Comparison of ENCODE assay signal across 10 cellular contexts in genomic region chr17:72118588-72119279, GRCh38. TPM values are rescaled to one million over a fixed set of nuclear protein-coding genes. Genes with fewer than 3 reads are reported as not detected.
DNase-seq lines count a peak whose midpoint lies in the region; ATAC-seq and TF ChIP-seq lines count a peak whose summit lies in the region.
"Had no signal": no experiment of that assay in that cellular context is flagged by ENCODE, and none has a peak within 500 bp of the region (broad histone marks: within the 10 kb centered on the region; RNA-seq: fewer than 3 reads in every experiment).

No MANE protein-coding gene starts in this region.

- 0 out of 2 replicates have a peak, but pooled peaks cover 4% of the 10 kb centered on the region for H3F3A ChIP-seq in GM23248 (ENCODE audit: insufficient read depth)

- H3K4me2 ChIP-seq in GM23248 (ENCODE audit: unreplicated experiment) (peak overlapping the region; percentile 95), skeletal muscle satellite cell (ENCODE audit: low read length) (peak overlapping the region; percentile 91)

- intact Hi-C loops in CD4-positive, alpha-beta memory T cell (cut with micrococcal nuclease): loop anchor here (5.0 to 10.0 kb wide), 5 partner anchors 111 to 1481 kb away; no protein-coding TSS in a partner anchor

- no peak for ATAC-seq in HG03175 (IDR thresholded peaks at IDR 0.05; ENCODE audit: unreplicated experiment)
- ATAC-seq: stimulated activated effector memory CD8-positive, alpha-beta T cell treated with anti-CD3 and anti-CD28 coated beads, Interleukin-12 subunit alpha, Interleukin-12 subunit beta, amount 100 ng/mL, for 72 hours had no signal

- POLR2A ChIA-PET in CD4-positive, alpha-beta memory T cell (lab: Charles Lee; ENCODE audit: partially characterized antibody): no interaction called here

- no peaks in the 10 kb centered on the region for H3K36me3 Mint-ChIP-seq in CD4-positive, alpha-beta memory T cell
- H3K36me3 Mint-ChIP-seq in brain: peaks cover 14% of the 10 kb centered on the region

- H3K9me3 ChIP-seq in CD4-positive, alpha-beta memory T cell (ENCODE audit: control insufficient read depth in 1 of 2, low read length in 2 of 2): no peaks in the 10 kb centered on the region
- H3K9me3 ChIP-seq in GM23248 (ENCODE audit: low read depth) (no peaks in the 10 kb centered on the region), iPS DF 6.9 (ENCODE audit: control insufficient read depth, insufficient read depth, low read length) (no peaks in the 10 kb centered on the region), skeletal muscle satellite cell (replicated peaks; ENCODE audit: low read length) (no peaks in the 10 kb centered on the region)

- in situ Hi-C loops in GM23248 (cut with MboI): loop anchor here (10.0 to 25.0 kb wide), 3 partner anchors 654 to 1356 kb away; no protein-coding TSS in a partner anchor

- CTCF ChIA-PET in CD4-positive, alpha-beta memory T cell (lab: Charles Lee; ENCODE audit: partially characterized antibody): no interaction called here

- H3K36me3 ChIP-seq in CD4-positive, alpha-beta memory T cell (ENCODE audit: insufficient read depth, low read length): no peaks in the 10 kb centered on the region
- no peaks in the 10 kb centered on the region for H3K36me3 ChIP-seq in GM23248 (ENCODE audit: low read depth)
- H3K36me3 ChIP-seq in iPS DF 6.9 (ENCODE audit: control insufficient read depth, insufficient read depth, low read length): no peaks in the 10 kb centered on the region
- H3K36me3 ChIP-seq in skeletal muscle satellite cell (ENCODE audit: insufficient read depth, low read length): peaks cover 5% of the 10 kb centered on the region

- no peak overlapping the region for H3K4me3 ChIP-seq in CD4-positive, alpha-beta memory T cell (ENCODE audit: low read length in 2 of 2)
- peak overlapping the region; percentile 71 for H3K4me3 ChIP-seq in GM23248
- H3K4me3 ChIP-seq in iPS DF 6.9 (ENCODE audit: low read length): peak overlapping the region; percentile 1; the same call in 1 of the 2 replicates
- H3K4me3 ChIP-seq in skeletal muscle satellite cell (ENCODE audit: low read length): peak overlapping the region; percentile 74

- H3K27me3 ChIP-seq in CD4-positive, alpha-beta memory T cell (ENCODE audit: insufficient read depth, low read length): peaks cover 24% of the 10 kb centered on the region
- H3K27me3 ChIP-seq in GM23248 (replicated peaks; ENCODE audit: insufficient read depth) (no peaks in the 10 kb centered on the region), iPS DF 6.9 (ENCODE audit: control insufficient read depth, insufficient read depth, low read length) (peaks cover 49% of the 10 kb centered on the region), skeletal muscle satellite cell (ENCODE audit: control insufficient read depth, insufficient read depth, low read length) (peaks cover 15% of the 10 kb centered on the region)

- peaks cover 24% of the 10 kb centered on the region for H3K79me2 ChIP-seq in GM23248 (ENCODE audit: insufficient read depth)

- WGBS in GM23248 (ENCODE audit: low coverage in 1 of 2, low lambda C conversion rate in 2 of 2, missing lambda C conversion rate in 2 of 2), 2 experiments: 18 to 19% methylated on average over 18 of the region's 18 CpGs
- WGBS in iPS DF 6.9 (ENCODE audit: insufficient coverage, insufficient read length): no CpG with 5 or more reads among the region's 18 CpGs

- peaks cover 0 to 8% (median 2%) of the 10 kb centered on the region in 8 donors for H3K9me3 Mint-ChIP-seq in CD4-positive, alpha-beta memory T cell
- H3K9me3 Mint-ChIP-seq in brain: peaks cover 0 to 22% (median 17%) of the 10 kb centered on the region in 5 experiments
- H3K9me3 Mint-ChIP-seq: activated B cell treated with CpG ODN at 0.5 μM for 24 hours; stimulated activated effector memory CD8-positive, alpha-beta T cell treated with anti-CD3 and anti-CD28 coated beads, Interleukin-12 subunit alpha, Interleukin-12 subunit beta, amount 100 ng/mL, for 72 hours had no signal

- H3K9me2 ChIP-seq in GM23248 (ENCODE audit: insufficient read depth): no peaks in the 10 kb centered on the region

- H3K4me3 Mint-ChIP-seq in CD4-positive, alpha-beta memory T cell: peak overlapping the region in 6 of 8 donors; percentile 17 to 64 (median 49)
- H3K4me3 Mint-ChIP-seq in brain: peak overlapping the region; percentile 91 to 96 (median 94)
- H3K4me3 Mint-ChIP-seq: activated B cell treated with CpG ODN at 0.5 μM for 24 hours; stimulated activated effector memory CD8-positive, alpha-beta T cell treated with anti-CD3 and anti-CD28 coated beads, Interleukin-12 subunit alpha, Interleukin-12 subunit beta, amount 100 ng/mL, for 72 hours had no signal

- H4K20me1 ChIP-seq in GM23248 (ENCODE audit: insufficient read depth): no peaks in the 10 kb centered on the region

- H3K27ac Mint-ChIP-seq in CD4-positive, alpha-beta memory T cell: no peak overlapping the region
- H3K27ac Mint-ChIP-seq in brain: peak overlapping the region; percentile 89 to 98 (median 97)
- H3K27ac Mint-ChIP-seq: activated B cell treated with CpG ODN at 0.5 μM for 24 hours; stimulated activated effector memory CD8-positive, alpha-beta T cell treated with anti-CD3 and anti-CD28 coated beads, Interleukin-12 subunit alpha, Interleukin-12 subunit beta, amount 100 ng/mL, for 72 hours had no signal

- peaks cover 7 to 45% (median 15%) of the 10 kb centered on the region in 4 donors for H3K4me1 Mint-ChIP-seq in CD4-positive, alpha-beta memory T cell
- peaks cover 51% of the 10 kb centered on the region for H3K4me1 Mint-ChIP-seq in brain

- peak; percentile 93 to 94 for TF ChIP-seq CTCF in brain (conservative IDR thresholded peaks at IDR 0.05)

- DNase-seq in CD4-positive, alpha-beta memory T cell: peak in 2 of 5 donors; percentile 4 to 15
- DNase-seq in GM23248: peak; percentile 85
- peak; percentile 61 for DNase-seq in NCI-H526 treated with DMSO at 0.1 percent for 48 hours (lab: John Stamatoyannopoulos, UW)
- DNase-seq in iPS DF 6.9 (ENCODE audit: low read depth, low spot score): no peak
- DNase-seq in cortex of kidney (lab: John Stamatoyannopoulos, UW): no peak
- DNase-seq: activated B cell treated with CpG ODN at 0.5 μM for 24 hours had no signal

- H3K9ac ChIP-seq in GM23248: peak overlapping the region; percentile 37; the same call in 1 of the 2 replicates
- H3K9ac ChIP-seq in skeletal muscle satellite cell (ENCODE audit: low read depth, low read length): peak overlapping the region; percentile 27

- no peak overlapping the region for H3K27ac ChIP-seq in CD4-positive, alpha-beta memory T cell (ENCODE audit: low read depth, low read length)
- no peak overlapping the region for H3K27ac ChIP-seq in GM23248
- no peak overlapping the region for H3K27ac ChIP-seq in iPS DF 6.9 (ENCODE audit: low read length)

- peaks cover 7% of the 10 kb centered on the region for H3K4me1 ChIP-seq in CD4-positive, alpha-beta memory T cell (ENCODE audit: insufficient read depth, low read length)
- H3K4me1 ChIP-seq in GM23248 (ENCODE audit: insufficient read depth) (peaks cover 5% of the 10 kb centered on the region), iPS DF 6.9 (ENCODE audit: control insufficient read depth, insufficient read depth, low read length) (peaks cover 7% of the 10 kb centered on the region), skeletal muscle satellite cell (ENCODE audit: control insufficient read depth, insufficient read depth, low read length) (peaks cover 23% of the 10 kb centered on the region)

- H3K27me3 Mint-ChIP-seq in CD4-positive, alpha-beta memory T cell: peaks cover 38 to 50% of the 10 kb centered on the region in 2 donors
- H3K27me3 Mint-ChIP-seq in brain: peaks cover 52% of the 10 kb centered on the region

- H2AFZ ChIP-seq in GM23248: peak overlapping the region; percentile 77

RNA-seq across cellular contexts. Expression of gene SOX9, which starts 2.1 kb away (rescaled TPM):
- total RNA-seq in CD4-positive, alpha-beta memory T cell: not detected
- polyA plus RNA-seq in CD4-positive, alpha-beta memory T cell: not detected
- 13.8 and 16.6 TPM in 2 replicates for total RNA-seq in GM23248 (2014; rRNA removed; shearing (Covaris generic))
- polyA plus RNA-seq in GM23248 (2016; fragmentation: Nextera tagmentation; extraction: Ambion mirVana): 18.5 and 20.8 TPM in 2 replicates
- polyA plus RNA-seq in brain (ENCODE audit: insufficient read depth, low read depth, low replicate concordance): 35.4 TPM
- 0.44 and 0.51 TPM in 2 replicates for total RNA-seq in skeletal muscle satellite cell (2012; rRNA removed)

Comparison
In these comparisons a context has a peak if more than half of its experiments do, and no peak if none do; other contexts are left out.
1. DNase-seq: peak in GM23248 (single experiment) and NCI-H526 treated with DMSO at 0.1 percent for 48 hours (single experiment); none in iPS DF 6.9 (single experiment) and cortex of kidney (single experiment).
2. H3K4me3 ChIP-seq: peak in GM23248 (single experiment), iPS DF 6.9 (single experiment) and skeletal muscle satellite cell (single experiment); none in CD4-positive, alpha-beta memory T cell (0 of 2).
3. H3K27ac Mint-ChIP-seq: peak in brain (5 of 5); none in CD4-positive, alpha-beta memory T cell (0 of 7).
4. RNA of gene SOX9, which starts 2.1 kb away (polyA plus RNA-seq): 35.4 TPM in brain (single experiment) and 18.5 to 20.8 TPM in GM23248; not detected in CD4-positive, alpha-beta memory T cell; every median in the first group is over 10 times any median in the second.